In genomic region chr1:41870076-41870562, GRCh38 we compare ENCODE assay signal across 1 cellular context.
TF ChIP-seq lines count a peak whose summit lies in the region.

No MANE protein-coding gene starts in this region.

TF ChIP-seq in GM12878, 131 proteins besides CTCF, POLR2A, EP300 and RAD21 (continued from another document):
- TF ChIP-seq NFYA (IDR thresholded peaks at IDR 0.05; ENCODE audit: borderline replicate concordance, low read depth, low read length): no peak
- no peak for TF ChIP-seq SREBF2 (IDR thresholded peaks at IDR 0.05; ENCODE audit: low read length)
- TF ChIP-seq, protein P1, sequence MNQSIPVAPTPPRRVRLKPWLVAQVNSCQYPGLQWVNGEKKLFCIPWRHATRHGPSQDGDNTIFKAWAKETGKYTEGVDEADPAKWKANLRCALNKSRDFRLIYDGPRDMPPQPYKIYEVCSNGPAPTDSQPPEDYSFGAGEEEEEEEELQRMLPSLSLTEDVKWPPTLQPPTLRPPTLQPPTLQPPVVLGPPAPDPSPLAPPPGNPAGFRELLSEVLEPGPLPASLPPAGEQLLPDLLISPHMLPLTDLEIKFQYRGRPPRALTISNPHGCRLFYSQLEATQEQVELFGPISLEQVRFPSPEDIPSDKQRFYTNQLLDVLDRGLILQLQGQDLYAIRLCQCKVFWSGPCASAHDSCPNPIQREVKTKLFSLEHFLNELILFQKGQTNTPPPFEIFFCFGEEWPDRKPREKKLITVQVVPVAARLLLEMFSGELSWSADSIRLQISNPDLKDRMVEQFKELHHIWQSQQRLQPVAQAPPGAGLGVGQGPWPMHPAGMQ (IDR thresholded peaks at IDR 0.05; ENCODE audit: borderline replicate concordance): no peak
- TF ChIP-seq ASH2L (IDR thresholded peaks at IDR 0.05; ENCODE audit: borderline replicate concordance, low read depth): no peak
- TF ChIP-seq BCLAF1 (IDR thresholded peaks at IDR 0.05): no peak
- TF ChIP-seq GATAD2B (conservative IDR thresholded peaks at IDR 0.05; ENCODE audit: low read depth): no peak
- no peak for TF ChIP-seq NFXL1 (IDR thresholded peaks at IDR 0.05; ENCODE audit: borderline replicate concordance)
- peak; percentile 56; the same call in 1 of the 2 replicates for TF ChIP-seq NR2F1 (conservative IDR thresholded peaks at IDR 0.05)
- TF ChIP-seq, protein P2, sequence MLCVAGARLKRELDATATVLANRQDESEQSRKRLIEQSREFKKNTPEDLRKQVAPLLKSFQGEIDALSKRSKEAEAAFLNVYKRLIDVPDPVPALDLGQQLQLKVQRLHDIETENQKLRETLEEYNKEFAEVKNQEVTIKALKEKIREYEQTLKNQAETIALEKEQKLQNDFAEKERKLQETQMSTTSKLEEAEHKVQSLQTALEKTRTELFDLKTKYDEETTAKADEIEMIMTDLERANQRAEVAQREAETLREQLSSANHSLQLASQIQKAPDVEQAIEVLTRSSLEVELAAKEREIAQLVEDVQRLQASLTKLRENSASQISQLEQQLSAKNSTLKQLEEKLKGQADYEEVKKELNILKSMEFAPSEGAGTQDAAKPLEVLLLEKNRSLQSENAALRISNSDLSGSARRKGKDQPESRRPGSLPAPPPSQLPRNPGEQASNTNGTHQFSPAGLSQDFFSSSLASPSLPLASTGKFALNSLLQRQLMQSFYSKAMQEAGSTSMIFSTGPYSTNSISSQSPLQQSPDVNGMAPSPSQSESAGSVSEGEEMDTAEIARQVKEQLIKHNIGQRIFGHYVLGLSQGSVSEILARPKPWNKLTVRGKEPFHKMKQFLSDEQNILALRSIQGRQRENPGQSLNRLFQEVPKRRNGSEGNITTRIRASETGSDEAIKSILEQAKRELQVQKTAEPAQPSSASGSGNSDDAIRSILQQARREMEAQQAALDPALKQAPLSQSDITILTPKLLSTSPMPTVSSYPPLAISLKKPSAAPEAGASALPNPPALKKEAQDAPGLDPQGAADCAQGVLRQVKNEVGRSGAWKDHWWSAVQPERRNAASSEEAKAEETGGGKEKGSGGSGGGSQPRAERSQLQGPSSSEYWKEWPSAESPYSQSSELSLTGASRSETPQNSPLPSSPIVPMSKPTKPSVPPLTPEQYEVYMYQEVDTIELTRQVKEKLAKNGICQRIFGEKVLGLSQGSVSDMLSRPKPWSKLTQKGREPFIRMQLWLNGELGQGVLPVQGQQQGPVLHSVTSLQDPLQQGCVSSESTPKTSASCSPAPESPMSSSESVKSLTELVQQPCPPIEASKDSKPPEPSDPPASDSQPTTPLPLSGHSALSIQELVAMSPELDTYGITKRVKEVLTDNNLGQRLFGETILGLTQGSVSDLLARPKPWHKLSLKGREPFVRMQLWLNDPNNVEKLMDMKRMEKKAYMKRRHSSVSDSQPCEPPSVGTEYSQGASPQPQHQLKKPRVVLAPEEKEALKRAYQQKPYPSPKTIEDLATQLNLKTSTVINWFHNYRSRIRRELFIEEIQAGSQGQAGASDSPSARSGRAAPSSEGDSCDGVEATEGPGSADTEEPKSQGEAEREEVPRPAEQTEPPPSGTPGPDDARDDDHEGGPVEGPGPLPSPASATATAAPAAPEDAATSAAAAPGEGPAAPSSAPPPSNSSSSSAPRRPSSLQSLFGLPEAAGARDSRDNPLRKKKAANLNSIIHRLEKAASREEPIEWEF (IDR thresholded peaks at IDR 0.05; ENCODE audit: insufficient replicate concordance, low read depth, low read length): no peak
- no peak for TF ChIP-seq ZNF207 (IDR thresholded peaks at IDR 0.05; ENCODE audit: borderline replicate concordance)
- no peak for TF ChIP-seq KAT2A (conservative IDR thresholded peaks at IDR 0.05; ENCODE audit: control insufficient read depth, low read depth, low read length)
- TF ChIP-seq, protein P3, sequence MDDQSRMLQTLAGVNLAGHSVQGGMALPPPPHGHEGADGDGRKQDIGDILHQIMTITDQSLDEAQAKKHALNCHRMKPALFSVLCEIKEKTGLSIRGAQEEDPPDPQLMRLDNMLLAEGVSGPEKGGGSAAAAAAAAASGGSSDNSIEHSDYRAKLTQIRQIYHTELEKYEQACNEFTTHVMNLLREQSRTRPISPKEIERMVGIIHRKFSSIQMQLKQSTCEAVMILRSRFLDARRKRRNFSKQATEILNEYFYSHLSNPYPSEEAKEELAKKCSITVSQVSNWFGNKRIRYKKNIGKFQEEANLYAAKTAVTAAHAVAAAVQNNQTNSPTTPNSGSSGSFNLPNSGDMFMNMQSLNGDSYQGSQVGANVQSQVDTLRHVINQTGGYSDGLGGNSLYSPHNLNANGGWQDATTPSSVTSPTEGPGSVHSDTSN (IDR thresholded peaks at IDR 0.05; ENCODE audit: insufficient replicate concordance, low read depth, low read length): peak; percentile 12
- TF ChIP-seq IRF3 (IDR thresholded peaks at IDR 0.05): no peak
- peak; percentile 61; the same call in 1 of the 2 replicates for TF ChIP-seq BMI1 (IDR thresholded peaks at IDR 0.05; ENCODE audit: borderline replicate concordance)
- TF ChIP-seq TBL1XR1 (IDR thresholded peaks at IDR 0.05; ENCODE audit: low read depth, low read length): no peak
- peak; percentile 64; the same call in 1 of the 2 replicates for TF ChIP-seq FOXM1 (IDR thresholded peaks at IDR 0.05; ENCODE audit: low read depth, low read length)
- TF ChIP-seq MXI1 (IDR thresholded peaks at IDR 0.05; ENCODE audit: low read depth, low read length): no peak
- no peak for TF ChIP-seq NR2C1 (IDR thresholded peaks at IDR 0.05)
- peak; percentile 48; the same call in 1 of the 3 replicates for TF ChIP-seq POU2F2 (IDR thresholded peaks at IDR 0.05; ENCODE audit: borderline replicate concordance, low read depth, low read length)
- TF ChIP-seq ETV6 (conservative IDR thresholded peaks at IDR 0.05 in 1 of 2, IDR thresholded peaks at IDR 0.05 in 1 of 2; ENCODE audit: borderline replicate concordance in 1 of 2, low read depth in 1 of 2): no peak
- no peak for TF ChIP-seq HDAC6 (IDR thresholded peaks at IDR 0.05; ENCODE audit: unreplicated experiment)
- TF ChIP-seq TCF7 (IDR thresholded peaks at IDR 0.05; ENCODE audit: borderline replicate concordance): no peak
- TF ChIP-seq TCF12 (IDR thresholded peaks at IDR 0.05; ENCODE audit: low read depth, low read length): peak; percentile 11; the same call in 1 of the 2 replicates
- TF ChIP-seq SIN3A (IDR thresholded peaks at IDR 0.05; ENCODE audit: low read depth, low read length): no peak
- no peak for TF ChIP-seq ZNF622 (IDR thresholded peaks at IDR 0.05)
- TF ChIP-seq MEF2B (IDR thresholded peaks at IDR 0.05; ENCODE audit: partially characterized antibody, poor library complexity, severe bottlenecking): no peak
- no peak for TF ChIP-seq PML (IDR thresholded peaks at IDR 0.05; ENCODE audit: low read length)
- no peak for TF ChIP-seq ZBTB11 (CRISPR knock-in tag; IDR thresholded peaks at IDR 0.05)
- peak; percentile 95 for TF ChIP-seq BCL11A (IDR thresholded peaks at IDR 0.05; ENCODE audit: low read depth, low read length)
- no peak for TF ChIP-seq STAT3 (IDR thresholded peaks at IDR 0.05; ENCODE audit: low read depth, low read length)
- peak; percentile 72 for TF ChIP-seq ATF2 (IDR thresholded peaks at IDR 0.05; ENCODE audit: low read length)
- TF ChIP-seq, protein P4, sequence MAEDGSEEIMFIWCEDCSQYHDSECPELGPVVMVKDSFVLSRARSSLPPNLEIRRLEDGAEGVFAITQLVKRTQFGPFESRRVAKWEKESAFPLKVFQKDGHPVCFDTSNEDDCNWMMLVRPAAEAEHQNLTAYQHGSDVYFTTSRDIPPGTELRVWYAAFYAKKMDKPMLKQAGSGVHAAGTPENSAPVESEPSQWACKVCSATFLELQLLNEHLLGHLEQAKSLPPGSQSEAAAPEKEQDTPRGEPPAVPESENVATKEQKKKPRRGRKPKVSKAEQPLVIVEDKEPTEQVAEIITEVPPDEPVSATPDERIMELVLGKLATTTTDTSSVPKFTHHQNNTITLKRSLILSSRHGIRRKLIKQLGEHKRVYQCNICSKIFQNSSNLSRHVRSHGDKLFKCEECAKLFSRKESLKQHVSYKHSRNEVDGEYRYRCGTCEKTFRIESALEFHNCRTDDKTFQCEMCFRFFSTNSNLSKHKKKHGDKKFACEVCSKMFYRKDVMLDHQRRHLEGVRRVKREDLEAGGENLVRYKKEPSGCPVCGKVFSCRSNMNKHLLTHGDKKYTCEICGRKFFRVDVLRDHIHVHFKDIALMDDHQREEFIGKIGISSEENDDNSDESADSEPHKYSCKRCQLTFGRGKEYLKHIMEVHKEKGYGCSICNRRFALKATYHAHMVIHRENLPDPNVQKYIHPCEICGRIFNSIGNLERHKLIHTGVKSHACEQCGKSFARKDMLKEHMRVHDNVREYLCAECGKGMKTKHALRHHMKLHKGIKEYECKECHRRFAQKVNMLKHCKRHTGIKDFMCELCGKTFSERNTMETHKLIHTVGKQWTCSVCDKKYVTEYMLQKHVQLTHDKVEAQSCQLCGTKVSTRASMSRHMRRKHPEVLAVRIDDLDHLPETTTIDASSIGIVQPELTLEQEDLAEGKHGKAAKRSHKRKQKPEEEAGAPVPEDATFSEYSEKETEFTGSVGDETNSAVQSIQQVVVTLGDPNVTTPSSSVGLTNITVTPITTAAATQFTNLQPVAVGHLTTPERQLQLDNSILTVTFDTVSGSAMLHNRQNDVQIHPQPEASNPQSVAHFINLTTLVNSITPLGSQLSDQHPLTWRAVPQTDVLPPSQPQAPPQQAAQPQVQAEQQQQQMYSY (CRISPR knock-in tag; IDR thresholded peaks at IDR 0.05): no peak
- no peak for TF ChIP-seq RFX5 (IDR thresholded peaks at IDR 0.05; ENCODE audit: low read depth, low read length)
- no peak for TF ChIP-seq ZSCAN29 (IDR thresholded peaks at IDR 0.05)
- TF ChIP-seq SMC3 (IDR thresholded peaks at IDR 0.05; ENCODE audit: borderline replicate concordance, low read length): no peak
- no peak for TF ChIP-seq HDGF (IDR thresholded peaks at IDR 0.05)
